In genomic region chr17:64006361-64007088, GRCh38 we compare ENCODE assay signal across 1 cellular context.
TF ChIP-seq lines count a peak whose summit lies in the region.

No MANE protein-coding gene starts in this region.

TF ChIP-seq in HepG2, 621 proteins besides CTCF, POLR2A, EP300 and RAD21 (continued from another document and continues in another):
- 0 out of 2 replicates have a peak, but pooled peaks have one; percentile 41 for TF ChIP-seq ZNF280D (CRISPR knock-in tag; IDR thresholded peaks at IDR 0.05)
- TF ChIP-seq LCORL (IDR thresholded peaks at IDR 0.05) = no peak
- peak; percentile 56; the same call in 1 of the 2 replicates for TF ChIP-seq LCORL (CRISPR knock-in tag; IDR thresholded peaks at IDR 0.05)
- TF ChIP-seq SNAI1 (CRISPR knock-in tag; IDR thresholded peaks at IDR 0.05; ENCODE audit: borderline replicate concordance) = no peak
- 0 out of 2 replicates have a peak, but pooled peaks have one; percentile 44 for TF ChIP-seq ZNF572 (CRISPR knock-in tag; IDR thresholded peaks at IDR 0.05)
- no peak for TF ChIP-seq MTF2 (CRISPR knock-in tag; IDR thresholded peaks at IDR 0.05; ENCODE audit: borderline replicate concordance)
- TF ChIP-seq TRAFD1 (CRISPR knock-in tag; IDR thresholded peaks at IDR 0.05; ENCODE audit: borderline replicate concordance) = no peak
- TF ChIP-seq FOXK1 (CRISPR knock-in tag; IDR thresholded peaks at IDR 0.05; ENCODE audit: borderline replicate concordance, low read depth) = no peak
- TF ChIP-seq HNRNPLL (IDR thresholded peaks at IDR 0.05; ENCODE audit: low read depth, low read length, poor library complexity, severe bottlenecking) = no peak
- no peak for TF ChIP-seq NONO (IDR thresholded peaks at IDR 0.05)
- TF ChIP-seq NONO (CRISPR knock-in tag; conservative IDR thresholded peaks at IDR 0.05) = no peak; the same call in 1 of the 2 replicates
- TF ChIP-seq NR2F6 (IDR thresholded peaks at IDR 0.05) = no peak
- no peak for TF ChIP-seq NR2F6 (CRISPR knock-in tag; IDR thresholded peaks at IDR 0.05)
- TF ChIP-seq KLF12 (CRISPR knock-in tag; IDR thresholded peaks at IDR 0.05; ENCODE audit: borderline replicate concordance) = no peak
- TF ChIP-seq SMAD1 (CRISPR knock-in tag; IDR thresholded peaks at IDR 0.05; ENCODE audit: borderline replicate concordance, low read depth) = no peak
- peak; percentile 35; the same call in 1 of the 2 replicates for TF ChIP-seq KDM5B (CRISPR knock-in tag; IDR thresholded peaks at IDR 0.05; ENCODE audit: borderline replicate concordance)
- no peak for TF ChIP-seq HOXA7 (CRISPR knock-in tag; IDR thresholded peaks at IDR 0.05)
- no peak for TF ChIP-seq CHD2 (IDR thresholded peaks at IDR 0.05; ENCODE audit: low read depth, low read length)
- 0 out of 2 replicates have a peak, but pooled peaks have one; percentile 34 for TF ChIP-seq POLR2G (IDR thresholded peaks at IDR 0.05; ENCODE audit: low read depth, low read length)
- no peak for TF ChIP-seq REPIN1 (CRISPR knock-in tag; IDR thresholded peaks at IDR 0.05; ENCODE audit: borderline replicate concordance, low read depth)
- TF ChIP-seq, protein P1, sequence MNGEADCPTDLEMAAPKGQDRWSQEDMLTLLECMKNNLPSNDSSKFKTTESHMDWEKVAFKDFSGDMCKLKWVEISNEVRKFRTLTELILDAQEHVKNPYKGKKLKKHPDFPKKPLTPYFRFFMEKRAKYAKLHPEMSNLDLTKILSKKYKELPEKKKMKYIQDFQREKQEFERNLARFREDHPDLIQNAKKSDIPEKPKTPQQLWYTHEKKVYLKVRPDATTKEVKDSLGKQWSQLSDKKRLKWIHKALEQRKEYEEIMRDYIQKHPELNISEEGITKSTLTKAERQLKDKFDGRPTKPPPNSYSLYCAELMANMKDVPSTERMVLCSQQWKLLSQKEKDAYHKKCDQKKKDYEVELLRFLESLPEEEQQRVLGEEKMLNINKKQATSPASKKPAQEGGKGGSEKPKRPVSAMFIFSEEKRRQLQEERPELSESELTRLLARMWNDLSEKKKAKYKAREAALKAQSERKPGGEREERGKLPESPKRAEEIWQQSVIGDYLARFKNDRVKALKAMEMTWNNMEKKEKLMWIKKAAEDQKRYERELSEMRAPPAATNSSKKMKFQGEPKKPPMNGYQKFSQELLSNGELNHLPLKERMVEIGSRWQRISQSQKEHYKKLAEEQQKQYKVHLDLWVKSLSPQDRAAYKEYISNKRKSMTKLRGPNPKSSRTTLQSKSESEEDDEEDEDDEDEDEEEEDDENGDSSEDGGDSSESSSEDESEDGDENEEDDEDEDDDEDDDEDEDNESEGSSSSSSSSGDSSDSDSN (CRISPR knock-in tag; IDR thresholded peaks at IDR 0.05) = peak; percentile 24; the same call in 1 of the 2 replicates
- TF ChIP-seq ZNF343 (CRISPR knock-in tag; IDR thresholded peaks at IDR 0.05) = 0 out of 2 replicates have a peak, but pooled peaks have one; percentile 35
- TF ChIP-seq ZBTB20 (CRISPR knock-in tag; IDR thresholded peaks at IDR 0.05; ENCODE audit: borderline replicate concordance, low read depth) = peak; percentile 79; the same call in 1 of the 2 replicates
- TF ChIP-seq SAP130 (CRISPR knock-in tag; IDR thresholded peaks at IDR 0.05; ENCODE audit: low read depth) = peak; percentile 71
- no peak for TF ChIP-seq MBD4 (IDR thresholded peaks at IDR 0.05; ENCODE audit: borderline replicate concordance, low read length)
- TF ChIP-seq, protein P2, sequence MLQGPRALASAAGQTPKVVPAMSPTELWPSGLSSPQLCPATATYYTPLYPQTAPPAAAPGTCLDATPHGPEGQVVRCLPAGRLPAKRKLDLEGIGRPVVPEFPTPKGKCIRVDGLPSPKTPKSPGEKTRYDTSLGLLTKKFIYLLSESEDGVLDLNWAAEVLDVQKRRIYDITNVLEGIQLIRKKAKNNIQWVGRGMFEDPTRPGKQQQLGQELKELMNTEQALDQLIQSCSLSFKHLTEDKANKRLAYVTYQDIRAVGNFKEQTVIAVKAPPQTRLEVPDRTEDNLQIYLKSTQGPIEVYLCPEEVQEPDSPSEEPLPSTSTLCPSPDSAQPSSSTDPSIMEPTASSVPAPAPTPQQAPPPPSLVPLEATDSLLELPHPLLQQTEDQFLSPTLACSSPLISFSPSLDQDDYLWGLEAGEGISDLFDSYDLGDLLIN (CRISPR knock-in tag; IDR thresholded peaks at IDR 0.05; ENCODE audit: borderline replicate concordance) = no peak
- TF ChIP-seq ZNF83 (CRISPR knock-in tag; IDR thresholded peaks at IDR 0.05; ENCODE audit: borderline replicate concordance) = peak; percentile 81; the same call in 1 of the 2 replicates
- TF ChIP-seq NFYC (CRISPR knock-in tag; IDR thresholded peaks at IDR 0.05) = no peak
- TF ChIP-seq MLLT10 (CRISPR knock-in tag; IDR thresholded peaks at IDR 0.05) = no peak
- TF ChIP-seq, protein P3, sequence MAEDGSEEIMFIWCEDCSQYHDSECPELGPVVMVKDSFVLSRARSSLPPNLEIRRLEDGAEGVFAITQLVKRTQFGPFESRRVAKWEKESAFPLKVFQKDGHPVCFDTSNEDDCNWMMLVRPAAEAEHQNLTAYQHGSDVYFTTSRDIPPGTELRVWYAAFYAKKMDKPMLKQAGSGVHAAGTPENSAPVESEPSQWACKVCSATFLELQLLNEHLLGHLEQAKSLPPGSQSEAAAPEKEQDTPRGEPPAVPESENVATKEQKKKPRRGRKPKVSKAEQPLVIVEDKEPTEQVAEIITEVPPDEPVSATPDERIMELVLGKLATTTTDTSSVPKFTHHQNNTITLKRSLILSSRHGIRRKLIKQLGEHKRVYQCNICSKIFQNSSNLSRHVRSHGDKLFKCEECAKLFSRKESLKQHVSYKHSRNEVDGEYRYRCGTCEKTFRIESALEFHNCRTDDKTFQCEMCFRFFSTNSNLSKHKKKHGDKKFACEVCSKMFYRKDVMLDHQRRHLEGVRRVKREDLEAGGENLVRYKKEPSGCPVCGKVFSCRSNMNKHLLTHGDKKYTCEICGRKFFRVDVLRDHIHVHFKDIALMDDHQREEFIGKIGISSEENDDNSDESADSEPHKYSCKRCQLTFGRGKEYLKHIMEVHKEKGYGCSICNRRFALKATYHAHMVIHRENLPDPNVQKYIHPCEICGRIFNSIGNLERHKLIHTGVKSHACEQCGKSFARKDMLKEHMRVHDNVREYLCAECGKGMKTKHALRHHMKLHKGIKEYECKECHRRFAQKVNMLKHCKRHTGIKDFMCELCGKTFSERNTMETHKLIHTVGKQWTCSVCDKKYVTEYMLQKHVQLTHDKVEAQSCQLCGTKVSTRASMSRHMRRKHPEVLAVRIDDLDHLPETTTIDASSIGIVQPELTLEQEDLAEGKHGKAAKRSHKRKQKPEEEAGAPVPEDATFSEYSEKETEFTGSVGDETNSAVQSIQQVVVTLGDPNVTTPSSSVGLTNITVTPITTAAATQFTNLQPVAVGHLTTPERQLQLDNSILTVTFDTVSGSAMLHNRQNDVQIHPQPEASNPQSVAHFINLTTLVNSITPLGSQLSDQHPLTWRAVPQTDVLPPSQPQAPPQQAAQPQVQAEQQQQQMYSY (CRISPR knock-in tag; IDR thresholded peaks at IDR 0.05) = no peak
- TF ChIP-seq ZBTB26 (CRISPR knock-in tag; IDR thresholded peaks at IDR 0.05; ENCODE audit: borderline replicate concordance) = no peak
- TF ChIP-seq ZNF335 (CRISPR knock-in tag; IDR thresholded peaks at IDR 0.05) = no peak
- no peak for TF ChIP-seq NFYB (CRISPR knock-in tag; IDR thresholded peaks at IDR 0.05)
- TF ChIP-seq GTF3A (CRISPR knock-in tag; conservative IDR thresholded peaks at IDR 0.05) = no peak
- TF ChIP-seq IKZF1 (IDR thresholded peaks at IDR 0.05) = no peak
- no peak for TF ChIP-seq ZNF646 (CRISPR knock-in tag; IDR thresholded peaks at IDR 0.05)
- TF ChIP-seq RBFOX2 (IDR thresholded peaks at IDR 0.05; ENCODE audit: low read depth, low read length) = no peak
- TF ChIP-seq RORA (CRISPR knock-in tag; IDR thresholded peaks at IDR 0.05) = no peak
- no peak for TF ChIP-seq ZNF282 (IDR thresholded peaks at IDR 0.05; ENCODE audit: partially characterized antibody)
- TF ChIP-seq, protein P4, sequence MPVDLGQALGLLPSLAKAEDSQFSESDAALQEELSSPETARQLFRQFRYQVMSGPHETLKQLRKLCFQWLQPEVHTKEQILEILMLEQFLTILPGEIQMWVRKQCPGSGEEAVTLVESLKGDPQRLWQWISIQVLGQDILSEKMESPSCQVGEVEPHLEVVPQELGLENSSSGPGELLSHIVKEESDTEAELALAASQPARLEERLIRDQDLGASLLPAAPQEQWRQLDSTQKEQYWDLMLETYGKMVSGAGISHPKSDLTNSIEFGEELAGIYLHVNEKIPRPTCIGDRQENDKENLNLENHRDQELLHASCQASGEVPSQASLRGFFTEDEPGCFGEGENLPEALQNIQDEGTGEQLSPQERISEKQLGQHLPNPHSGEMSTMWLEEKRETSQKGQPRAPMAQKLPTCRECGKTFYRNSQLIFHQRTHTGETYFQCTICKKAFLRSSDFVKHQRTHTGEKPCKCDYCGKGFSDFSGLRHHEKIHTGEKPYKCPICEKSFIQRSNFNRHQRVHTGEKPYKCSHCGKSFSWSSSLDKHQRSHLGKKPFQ (CRISPR knock-in tag; IDR thresholded peaks at IDR 0.05; ENCODE audit: insufficient replicate concordance) = no peak
- TF ChIP-seq FIP1L1 (IDR thresholded peaks at IDR 0.05; ENCODE audit: borderline replicate concordance, insufficient read depth, low read depth, low read length) = no peak
